Comparison of ENCODE assay signal across 1 cellular context in the genomic region with DNA sequence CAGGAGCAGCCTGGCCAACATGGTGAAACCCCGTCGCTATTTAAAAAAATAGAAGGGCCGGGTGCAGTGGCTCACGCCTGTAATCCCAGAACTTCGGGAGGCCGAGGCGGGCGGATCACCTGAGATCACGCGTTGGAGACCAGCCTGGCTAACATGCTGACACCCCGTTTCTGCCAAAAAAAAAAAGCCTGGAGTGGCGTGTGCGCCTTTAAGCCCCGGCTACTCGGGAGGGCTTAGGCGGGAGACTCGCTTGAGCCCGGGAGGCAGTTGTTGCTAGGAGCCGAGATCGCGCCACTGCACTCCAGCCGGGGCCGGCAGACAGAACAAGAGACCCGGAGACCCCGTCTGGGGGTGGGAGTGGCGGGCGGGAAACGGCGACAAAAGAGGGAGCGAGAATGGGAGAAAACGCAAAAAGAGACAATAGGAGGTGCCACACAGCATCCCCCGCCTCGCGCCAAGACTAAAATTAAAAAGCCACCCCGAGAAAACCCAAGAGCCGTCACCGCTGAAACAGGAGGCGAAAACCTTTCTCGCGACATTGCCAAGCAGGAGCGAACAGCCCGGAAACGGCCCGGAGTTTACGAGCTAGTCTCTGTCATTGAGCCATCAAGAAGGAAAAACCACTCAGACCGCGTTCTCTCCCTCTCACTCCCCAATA.
TF ChIP-seq lines count a peak whose summit lies in the region.
"Not testable (repeated sequence)": the region's sequence is repeated elsewhere in the genome, so short reads cannot be mapped to it uniquely, and the experiment has no call there.

No MANE protein-coding gene starts in this region.

TF ChIP-seq in K562, 482 proteins besides CTCF, POLR2A, EP300 and RAD21 (continued from another document and continues in another):
- TF ChIP-seq, protein P1, sequence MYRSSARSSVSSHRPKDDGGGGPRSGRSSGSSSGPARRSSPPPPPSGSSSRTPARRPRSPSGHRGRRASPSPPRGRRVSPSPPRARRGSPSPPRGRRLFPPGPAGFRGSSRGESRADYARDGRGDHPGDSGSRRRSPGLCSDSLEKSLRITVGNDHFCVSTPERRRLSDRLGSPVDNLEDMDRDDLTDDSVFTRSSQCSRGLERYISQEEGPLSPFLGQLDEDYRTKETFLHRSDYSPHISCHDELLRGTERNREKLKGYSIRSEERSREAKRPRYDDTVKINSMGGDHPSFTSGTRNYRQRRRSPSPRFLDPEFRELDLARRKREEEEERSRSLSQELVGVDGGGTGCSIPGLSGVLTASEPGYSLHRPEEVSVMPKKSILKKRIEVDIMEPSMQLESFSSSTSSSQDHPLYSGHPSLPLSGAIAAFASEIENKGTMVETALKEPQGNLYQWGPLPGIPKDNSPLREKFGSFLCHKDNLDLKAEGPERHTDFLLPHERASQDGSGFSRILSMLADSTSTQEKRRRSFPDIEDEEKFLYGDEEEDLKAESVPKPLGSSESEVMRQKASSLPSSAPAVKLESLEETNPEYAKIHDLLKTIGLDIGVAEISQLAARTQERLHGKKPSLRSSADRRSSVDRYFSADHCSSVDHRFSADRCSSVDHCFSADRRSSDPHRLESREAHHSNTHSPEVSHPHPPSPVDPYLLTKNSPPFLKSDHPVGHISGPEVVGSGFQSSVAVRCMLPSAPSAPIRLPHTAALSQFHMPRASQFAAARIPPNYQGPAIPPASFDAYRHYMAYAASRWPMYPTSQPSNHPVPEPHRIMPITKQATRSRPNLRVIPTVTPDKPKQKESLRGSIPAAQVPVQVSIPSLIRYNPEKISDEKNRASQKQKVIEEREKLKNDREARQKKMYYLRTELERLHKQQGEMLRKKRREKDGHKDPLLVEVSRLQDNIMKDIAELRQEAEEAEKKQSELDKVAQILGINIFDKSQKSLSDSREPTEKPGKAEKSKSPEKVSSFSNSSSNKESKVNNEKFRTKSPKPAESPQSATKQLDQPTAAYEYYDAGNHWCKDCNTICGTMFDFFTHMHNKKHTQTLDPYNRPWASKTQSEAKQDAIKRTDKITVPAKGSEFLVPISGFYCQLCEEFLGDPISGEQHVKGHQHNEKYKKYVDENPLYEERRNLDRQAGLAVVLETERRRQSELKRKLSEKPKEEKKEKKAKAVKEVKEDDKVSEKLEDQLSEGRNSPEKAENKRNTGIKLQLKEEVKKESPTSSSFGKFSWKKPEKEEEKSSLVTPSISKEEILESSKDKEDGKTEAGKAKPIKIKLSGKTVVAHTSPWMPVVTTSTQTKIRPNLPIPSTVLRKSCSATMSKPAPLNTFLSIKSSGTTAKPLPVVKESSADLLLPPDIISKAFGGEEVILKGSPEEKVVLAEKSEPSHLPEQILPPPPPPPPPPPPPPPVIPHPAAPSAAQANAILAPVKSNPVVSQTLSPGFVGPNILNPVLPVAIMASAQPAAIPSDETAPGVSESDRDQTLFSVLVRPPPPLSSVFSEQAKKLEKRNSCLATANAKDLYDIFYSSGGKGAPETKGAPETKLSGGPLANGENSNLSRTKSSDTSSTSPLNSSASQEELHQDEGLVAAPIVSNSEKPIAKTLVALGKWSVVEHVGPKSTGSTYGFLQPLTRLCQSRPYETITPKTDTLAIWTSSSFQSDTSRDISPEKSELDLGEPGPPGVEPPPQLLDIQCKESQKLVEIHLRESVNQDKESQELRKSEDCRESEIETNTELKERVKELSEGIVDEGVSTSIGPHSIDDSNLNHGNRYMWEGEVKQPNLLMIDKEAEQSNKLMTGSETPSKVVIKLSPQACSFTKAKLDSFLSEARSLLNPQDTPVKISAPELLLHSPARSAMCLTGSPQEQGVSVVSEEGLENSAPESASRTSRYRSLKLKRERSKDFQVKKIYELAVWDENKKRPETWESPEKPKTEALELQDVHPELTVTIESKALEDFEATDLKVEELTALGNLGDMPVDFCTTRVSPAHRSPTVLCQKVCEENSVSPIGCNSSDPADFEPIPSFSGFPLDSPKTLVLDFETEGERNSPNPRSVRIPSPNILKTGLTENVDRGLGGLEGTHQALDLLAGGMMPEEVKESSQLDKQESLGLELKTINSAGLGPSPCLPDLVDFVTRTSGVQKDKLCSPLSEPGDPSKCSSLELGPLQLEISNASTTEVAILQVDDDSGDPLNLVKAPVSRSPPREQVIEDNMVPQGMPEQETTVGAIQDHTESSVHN (IDR thresholded peaks at IDR 0.05; ENCODE audit: borderline replicate concordance in 1 of 2, low read depth in 1 of 2): peak in 1 of 2 experiments; percentile 64; a peak in 1 of 4 replicates
- TF ChIP-seq ZNF436 (CRISPR knock-in tag; IDR thresholded peaks at IDR 0.05) (peak; percentile 95), FIP1L1 (IDR thresholded peaks at IDR 0.05; ENCODE audit: low read depth, low read length, poor library complexity, severe bottlenecking) (peak; percentile 66), ZNF57 (CRISPR knock-in tag; IDR thresholded peaks at IDR 0.05) (peak; percentile 96), ZNF316 (IDR thresholded peaks at IDR 0.05) (peak; percentile 65; the same call in 1 of the 2 replicates), RHOXF2B (CRISPR knock-in tag; conservative IDR thresholded peaks at IDR 0.05) (peak; percentile 98), EGR1 (conservative IDR thresholded peaks at IDR 0.05) (peak; percentile 10; the same call in 1 of the 2 replicates), ZBTB17 (CRISPR knock-in tag; IDR thresholded peaks at IDR 0.05) (peak; percentile 97), ESRRB (CRISPR knock-in tag; IDR thresholded peaks at IDR 0.05; ENCODE audit: borderline replicate concordance) (peak; percentile 94), TOE1 (IDR thresholded peaks at IDR 0.05; ENCODE audit: borderline replicate concordance) (peak; percentile 79), ZBTB7A (IDR thresholded peaks at IDR 0.05; ENCODE audit: borderline replicate concordance, control insufficient read depth, low read depth, low read length) (peak; percentile 41; the same call in 1 of the 2 replicates), CSDE1 (IDR thresholded peaks at IDR 0.05) (peak in 1 of 2 experiments; percentile 99; a peak in 2 of 4 replicates), NCOR1 (IDR thresholded peaks at IDR 0.05) (peak; percentile 93), ZC3H8 (IDR thresholded peaks at IDR 0.05) (peak; percentile 98), EWSR1 (IDR thresholded peaks at IDR 0.05; ENCODE audit: borderline replicate concordance, low read depth, partially characterized antibody) (peak; percentile 97), KLF6 (CRISPR knock-in tag; IDR thresholded peaks at IDR 0.05; ENCODE audit: borderline replicate concordance) (0 out of 2 replicates have a peak, but pooled peaks have one; percentile 63), ZNF717 (CRISPR knock-in tag; IDR thresholded peaks at IDR 0.05) (peak; percentile 97), MBD2 (IDR thresholded peaks at IDR 0.05; ENCODE audit: borderline replicate concordance, low read depth) (peak; percentile 39; the same call in 1 of the 2 replicates), ZNF354B (CRISPR knock-in tag; IDR thresholded peaks at IDR 0.05) (peak; percentile 79; the same call in 1 of the 2 replicates), FOXA3 (CRISPR knock-in tag; conservative IDR thresholded peaks at IDR 0.05 in 1 of 2, IDR thresholded peaks at IDR 0.05 in 1 of 2) (peak in 1 of 2 experiments; percentile 52; a peak in 2 of 4 replicates), MXI1 (IDR thresholded peaks at IDR 0.05; ENCODE audit: low read depth, low read length) (peak; percentile 36; the same call in 1 of the 2 replicates), NR2C1 (tag; IDR thresholded peaks at IDR 0.05) (peak; percentile 54; the same call in 1 of the 2 replicates)
- TF ChIP-seq, protein P2, sequence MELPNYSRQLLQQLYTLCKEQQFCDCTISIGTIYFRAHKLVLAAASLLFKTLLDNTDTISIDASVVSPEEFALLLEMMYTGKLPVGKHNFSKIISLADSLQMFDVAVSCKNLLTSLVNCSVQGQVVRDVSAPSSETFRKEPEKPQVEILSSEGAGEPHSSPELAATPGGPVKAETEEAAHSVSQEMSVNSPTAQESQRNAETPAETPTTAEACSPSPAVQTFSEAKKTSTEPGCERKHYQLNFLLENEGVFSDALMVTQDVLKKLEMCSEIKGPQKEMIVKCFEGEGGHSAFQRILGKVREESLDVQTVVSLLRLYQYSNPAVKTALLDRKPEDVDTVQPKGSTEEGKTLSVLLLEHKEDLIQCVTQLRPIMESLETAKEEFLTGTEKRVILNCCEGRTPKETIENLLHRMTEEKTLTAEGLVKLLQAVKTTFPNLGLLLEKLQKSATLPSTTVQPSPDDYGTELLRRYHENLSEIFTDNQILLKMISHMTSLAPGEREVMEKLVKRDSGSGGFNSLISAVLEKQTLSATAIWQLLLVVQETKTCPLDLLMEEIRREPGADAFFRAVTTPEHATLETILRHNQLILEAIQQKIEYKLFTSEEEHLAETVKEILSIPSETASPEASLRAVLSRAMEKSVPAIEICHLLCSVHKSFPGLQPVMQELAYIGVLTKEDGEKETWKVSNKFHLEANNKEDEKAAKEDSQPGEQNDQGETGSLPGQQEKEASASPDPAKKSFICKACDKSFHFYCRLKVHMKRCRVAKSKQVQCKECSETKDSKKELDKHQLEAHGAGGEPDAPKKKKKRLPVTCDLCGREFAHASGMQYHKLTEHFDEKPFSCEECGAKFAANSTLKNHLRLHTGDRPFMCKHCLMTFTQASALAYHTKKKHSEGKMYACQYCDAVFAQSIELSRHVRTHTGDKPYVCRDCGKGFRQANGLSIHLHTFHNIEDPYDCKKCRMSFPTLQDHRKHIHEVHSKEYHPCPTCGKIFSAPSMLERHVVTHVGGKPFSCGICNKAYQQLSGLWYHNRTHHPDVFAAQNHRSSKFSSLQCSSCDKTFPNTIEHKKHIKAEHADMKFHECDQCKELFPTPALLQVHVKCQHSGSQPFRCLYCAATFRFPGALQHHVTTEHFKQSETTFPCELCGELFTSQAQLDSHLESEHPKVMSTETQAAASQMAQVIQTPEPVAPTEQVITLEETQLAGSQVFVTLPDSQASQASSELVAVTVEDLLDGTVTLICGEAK (IDR thresholded peaks at IDR 0.05): not testable (repeated sequence)
- TF ChIP-seq, protein P2 (CRISPR knock-in tag; IDR thresholded peaks at IDR 0.05): peak; percentile 47; the same call in 1 of the 2 replicates
- TF ChIP-seq, protein P3, sequence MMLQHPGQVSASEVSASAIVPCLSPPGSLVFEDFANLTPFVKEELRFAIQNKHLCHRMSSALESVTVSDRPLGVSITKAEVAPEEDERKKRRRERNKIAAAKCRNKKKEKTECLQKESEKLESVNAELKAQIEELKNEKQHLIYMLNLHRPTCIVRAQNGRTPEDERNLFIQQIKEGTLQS (IDR thresholded peaks at IDR 0.05): not testable (repeated sequence)
- TF ChIP-seq, protein P3 (CRISPR knock-in tag; conservative IDR thresholded peaks at IDR 0.05): peak; percentile 83
- TF ChIP-seq TOE1 (CRISPR knock-in tag; IDR thresholded peaks at IDR 0.05; ENCODE audit: borderline replicate concordance, low read depth); NR2C1 (IDR thresholded peaks at IDR 0.05): not testable (repeated sequence)
- TF ChIP-seq, protein P4, sequence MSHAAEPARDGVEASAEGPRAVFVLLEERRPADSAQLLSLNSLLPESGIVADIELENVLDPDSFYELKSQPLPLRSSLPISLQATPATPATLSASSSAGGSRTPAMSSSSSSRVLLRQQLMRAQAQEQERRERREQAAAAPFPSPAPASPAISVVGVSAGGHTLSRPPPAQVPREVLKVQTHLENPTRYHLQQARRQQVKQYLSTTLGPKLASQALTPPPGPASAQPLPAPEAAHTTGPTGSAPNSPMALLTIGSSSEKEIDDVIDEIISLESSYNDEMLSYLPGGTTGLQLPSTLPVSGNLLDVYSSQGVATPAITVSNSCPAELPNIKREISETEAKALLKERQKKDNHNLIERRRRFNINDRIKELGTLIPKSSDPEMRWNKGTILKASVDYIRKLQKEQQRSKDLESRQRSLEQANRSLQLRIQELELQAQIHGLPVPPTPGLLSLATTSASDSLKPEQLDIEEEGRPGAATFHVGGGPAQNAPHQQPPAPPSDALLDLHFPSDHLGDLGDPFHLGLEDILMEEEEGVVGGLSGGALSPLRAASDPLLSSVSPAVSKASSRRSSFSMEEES (CRISPR knock-in tag; IDR thresholded peaks at IDR 0.05): peak; percentile 64
- TF ChIP-seq, protein P5, sequence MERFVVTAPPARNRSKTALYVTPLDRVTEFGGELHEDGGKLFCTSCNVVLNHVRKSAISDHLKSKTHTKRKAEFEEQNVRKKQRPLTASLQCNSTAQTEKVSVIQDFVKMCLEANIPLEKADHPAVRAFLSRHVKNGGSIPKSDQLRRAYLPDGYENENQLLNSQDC (CRISPR knock-in tag; IDR thresholded peaks at IDR 0.05): peak; percentile 99
- TF ChIP-seq, protein P6, sequence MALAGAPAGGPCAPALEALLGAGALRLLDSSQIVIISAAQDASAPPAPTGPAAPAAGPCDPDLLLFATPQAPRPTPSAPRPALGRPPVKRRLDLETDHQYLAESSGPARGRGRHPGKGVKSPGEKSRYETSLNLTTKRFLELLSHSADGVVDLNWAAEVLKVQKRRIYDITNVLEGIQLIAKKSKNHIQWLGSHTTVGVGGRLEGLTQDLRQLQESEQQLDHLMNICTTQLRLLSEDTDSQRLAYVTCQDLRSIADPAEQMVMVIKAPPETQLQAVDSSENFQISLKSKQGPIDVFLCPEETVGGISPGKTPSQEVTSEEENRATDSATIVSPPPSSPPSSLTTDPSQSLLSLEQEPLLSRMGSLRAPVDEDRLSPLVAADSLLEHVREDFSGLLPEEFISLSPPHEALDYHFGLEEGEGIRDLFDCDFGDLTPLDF (CRISPR knock-in tag; IDR thresholded peaks at IDR 0.05): peak; percentile 79
